Comparison of ENCODE assay signal across 8 cellular contexts in the genomic region with DNA sequence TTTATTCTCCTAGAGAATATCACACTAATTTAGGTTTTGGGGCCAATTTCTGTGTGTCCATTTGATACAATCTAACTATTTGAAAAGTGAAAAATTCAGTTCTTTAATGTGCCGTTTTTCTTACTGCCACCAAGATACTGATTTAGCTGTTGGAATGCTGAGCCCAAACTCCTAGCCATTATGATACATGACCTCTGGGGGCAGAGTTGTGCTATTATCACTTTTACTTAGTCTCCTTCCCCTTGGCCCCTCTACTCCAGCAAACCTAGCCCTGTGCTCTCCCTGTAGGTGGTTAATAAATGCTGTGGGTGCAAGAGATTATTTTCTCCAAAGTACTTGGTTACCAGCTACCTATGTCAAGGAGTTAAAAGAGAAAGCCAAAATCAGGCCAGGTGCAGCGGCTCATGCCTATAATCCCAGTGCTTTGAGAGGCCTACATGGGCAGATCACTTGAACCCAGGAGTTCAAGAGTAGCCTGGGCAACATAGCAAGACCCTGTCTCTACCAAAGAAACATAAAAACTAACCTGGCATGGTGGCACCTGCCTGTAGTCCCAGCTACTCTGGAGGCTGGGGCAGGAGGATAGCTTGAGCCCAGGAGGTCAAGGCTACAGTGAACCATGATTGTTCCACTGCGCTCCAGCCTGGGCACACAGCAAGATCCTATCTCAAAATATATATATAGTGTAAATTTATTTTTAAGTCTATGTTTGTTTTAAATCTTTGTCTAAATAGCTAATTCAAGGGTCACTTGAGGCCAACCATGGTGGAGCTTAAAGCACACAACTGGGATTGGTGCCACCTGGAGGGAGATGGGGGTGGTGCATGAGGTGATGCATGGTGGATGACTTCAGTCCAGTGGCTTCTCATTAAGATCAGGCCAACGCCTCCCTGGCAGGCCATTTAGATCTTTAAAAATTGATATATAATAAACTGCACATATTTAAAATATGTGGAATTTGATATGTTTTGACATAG.
DNase-seq lines count a peak whose midpoint lies in the region; ATAC-seq and TF ChIP-seq lines count a peak whose summit lies in the region.

No MANE protein-coding gene starts in this region.

- DNase-seq in A172 (ENCODE audit: low spot score) (peak; percentile 25), GM10266 (ENCODE audit: extremely low spot score) (peak; percentile 38), NCI-H460 (ENCODE audit: extremely low read depth, low read depth) (peak; percentile 26), kidney epithelial cell (ENCODE audit: low read depth) (no peak), thyroid gland (peak; percentile 66 to 67), occipital lobe (lab: John Stamatoyannopoulos, UW) (no peak), NCI-H1930 (lab: John Stamatoyannopoulos, UW) (no peak)
- peak; percentile 55 for DNase-seq in activated naive CD8-positive, alpha-beta T cell treated with anti-CD3 and anti-CD28 coated beads, Interleukin-2, amount 10 ng/mL, durations not matched to agents 7 days and 5 days

- peak; percentile 60 for ATAC-seq in activated naive CD8-positive, alpha-beta T cell treated with anti-CD3 and anti-CD28 coated beads, Interleukin-2, amount 10 ng/mL, durations not matched to agents 7 days and 5 days (ENCODE audit: low read depth)

- 91 to 93% methylated on average over 4 of the region's 4 CpGs for WGBS in thyroid gland, 2 donors

- TF ChIP-seq POLR2A in thyroid gland (IDR thresholded peaks at IDR 0.05) = no peak

- H3K36me3 ChIP-seq in kidney epithelial cell (ENCODE audit: control insufficient read depth, insufficient read depth, low read length) (no peaks in the 10 kb centered on the region), thyroid gland (no peaks in the 10 kb centered on the region)

- peaks cover 2% of the 10 kb centered on the region for H3K9me3 Mint-ChIP-seq in activated naive CD8-positive, alpha-beta T cell treated with anti-CD3 and anti-CD28 coated beads, Interleukin-2, amount 10 ng/mL, durations not matched to agents 7 days and 5 days

- H3K4me1 ChIP-seq in thyroid gland = no peaks in the 10 kb centered on the region

- intact Hi-C loops in thyroid gland (cut with DNase I) = no loop called here

- H3K36me3 Mint-ChIP-seq in activated naive CD8-positive, alpha-beta T cell treated with anti-CD3 and anti-CD28 coated beads, Interleukin-2, amount 10 ng/mL, durations not matched to agents 7 days and 5 days = no peaks in the 10 kb centered on the region

- peak; percentile 32 for TF ChIP-seq CTCF in GM10266 (IDR thresholded peaks at IDR 0.05; ENCODE audit: control insufficient read depth, insufficient read depth, low read depth, missing control alignments)
- TF ChIP-seq CTCF in kidney epithelial cell (IDR thresholded peaks at IDR 0.05; ENCODE audit: insufficient read depth, low read length, poor library complexity, severe bottlenecking) = peak; percentile 39
- peak in 4 of 6 experiments; percentile 32 to 65 (median 44) for TF ChIP-seq CTCF in thyroid gland (IDR thresholded peaks at IDR 0.05)

- H3K27ac ChIP-seq in thyroid gland = no peak overlapping the region

- POLR2A ChIA-PET in activated naive CD8-positive, alpha-beta T cell treated with anti-CD3 and anti-CD28 coated beads, Interleukin-2, amount 10 ng/mL, durations not matched to agents 7 days and 5 days (lab: Charles Lee) = interaction anchor here (0.7 kb wide), 1 partner anchor 25 kb away, joined by 5 read pairs; no protein-coding TSS in a partner anchor

- no peak overlapping the region for H3K27ac Mint-ChIP-seq in activated naive CD8-positive, alpha-beta T cell treated with anti-CD3 and anti-CD28 coated beads, Interleukin-2, amount 10 ng/mL, durations not matched to agents 7 days and 5 days

- H3K4me1 Mint-ChIP-seq in activated naive CD8-positive, alpha-beta T cell treated with anti-CD3 and anti-CD28 coated beads, Interleukin-2, amount 10 ng/mL, durations not matched to agents 7 days and 5 days = peaks cover 5% of the 10 kb centered on the region

- no peaks in the 10 kb centered on the region for H3K27me3 ChIP-seq in kidney epithelial cell (ENCODE audit: control insufficient read depth, insufficient read depth, low read length)
- H3K27me3 ChIP-seq in thyroid gland = no peaks in the 10 kb centered on the region

- H3K27me3 Mint-ChIP-seq in activated naive CD8-positive, alpha-beta T cell treated with anti-CD3 and anti-CD28 coated beads, Interleukin-2, amount 10 ng/mL, durations not matched to agents 7 days and 5 days = peaks cover 10% of the 10 kb centered on the region

- no peaks in the 10 kb centered on the region for H3K9me3 ChIP-seq in thyroid gland

- no peak overlapping the region for H3K4me3 Mint-ChIP-seq in activated naive CD8-positive, alpha-beta T cell treated with anti-CD3 and anti-CD28 coated beads, Interleukin-2, amount 10 ng/mL, durations not matched to agents 7 days and 5 days

- H3K4me3 ChIP-seq in kidney epithelial cell (ENCODE audit: low read depth, low read length) (no peak overlapping the region), thyroid gland (replicated peaks in 1 of 3) (no peak overlapping the region)

Comparison
In these comparisons a context has a peak if more than half of its experiments do, and no peak if none do; other contexts are left out.
1. DNase-seq: peak in A172 (single experiment), GM10266 (single experiment), NCI-H460 (single experiment), activated naive CD8-positive, alpha-beta T cell treated with anti-CD3 and anti-CD28 coated beads, Interleukin-2, amount 10 ng/mL, durations not matched to agents 7 days and 5 days (single experiment) and thyroid gland (2 of 2); none in kidney epithelial cell (single experiment), occipital lobe (single experiment) and NCI-H1930 (0 of 2).
2. Peak in every context shown above with its lines, with median percentiles within 50 percentile points of each other: CTCF ChIP-seq.